In genomic region chr16:56265746-56266145, GRCh38 we compare ENCODE assay signal across 15 cellular contexts.
DNase-seq lines count a peak whose midpoint lies in the region; ATAC-seq and TF ChIP-seq lines count a peak whose summit lies in the region.
"Had no signal": no experiment of that assay in that cellular context is flagged by ENCODE, and none has a peak within 500 bp of the region (broad histone marks: within the 10 kb centered on the region; RNA-seq: fewer than 3 reads in every experiment).

No MANE protein-coding gene starts in this region.

- ATAC-seq in T-cell (replicated peaks in 1 of 4): no peak
- no peak for ATAC-seq in HG03520 (IDR thresholded peaks at IDR 0.05; ENCODE audit: unreplicated experiment)

- H3K27ac Mint-ChIP-seq in T-helper 1 cell treated with Interleukin-12 subunit alpha and Interleukin-12 subunit beta and Interleukin-4 antibody, amounts not matched to agents 30 μg/mL and 1 μg/mL, for 36 hours: peak overlapping the region; percentile 20
- peak overlapping the region; percentile 40 to 66 for H3K27ac Mint-ChIP-seq in T-cell
- H3K27ac Mint-ChIP-seq in glutamatergic neuron (ENCODE audit: unreplicated experiment): peak overlapping the region; percentile 57
- no peak overlapping the region for H3K27ac Mint-ChIP-seq in activated T-helper 1 cell treated with anti-CD3 and anti-CD28 coated beads, Interleukin-12 subunit alpha, Interleukin-12 subunit beta, Interleukin-2, Interleukin-4 antibody, amounts not matched to agents 30 ng/mL and 10 ng/mL and 1 ng/mL, durations not matched to agents 14 hours and 24 hours and 36 hours

- TF ChIP-seq CTCF in glutamatergic neuron (IDR thresholded peaks at IDR 0.05; ENCODE audit: partially characterized antibody, unreplicated experiment): no peak

- H3K4me1 Mint-ChIP-seq in T-helper 1 cell treated with Interleukin-12 subunit alpha and Interleukin-12 subunit beta and Interleukin-4 antibody, amounts not matched to agents 30 μg/mL and 1 μg/mL, for 36 hours (ENCODE audit: low read depth): peaks cover 29% of the 10 kb centered on the region
- peaks cover 25 to 44% (median 37%) of the 10 kb centered on the region in 3 donors for H3K4me1 Mint-ChIP-seq in T-cell
- peaks cover 68% of the 10 kb centered on the region for H3K4me1 Mint-ChIP-seq in glutamatergic neuron (ENCODE audit: low read depth, unreplicated experiment)
- peaks cover 26% of the 10 kb centered on the region for H3K4me1 Mint-ChIP-seq in activated T-helper 1 cell treated with anti-CD3 and anti-CD28 coated beads, Interleukin-12 subunit alpha, Interleukin-12 subunit beta, Interleukin-2, Interleukin-4 antibody, amounts not matched to agents 30 ng/mL and 10 ng/mL and 1 ng/mL, durations not matched to agents 14 hours and 24 hours and 36 hours (ENCODE audit: low read depth)

- POLR2A ChIA-PET in T-cell (lab: Charles Lee): no interaction called here

- H3K27ac ChIP-seq in stomach smooth muscle (ENCODE audit: low read length): peak overlapping the region; percentile 99
- H3K27ac ChIP-seq: 22Rv1, RWPE1 had no signal

- CTCF ChIA-PET in T-cell (lab: Charles Lee): no interaction called here

- no peaks in the 10 kb centered on the region for H3K27me3 ChIP-seq in stomach smooth muscle (ENCODE audit: control insufficient read depth in 1 of 2, insufficient read depth in 2 of 2, low read length in 2 of 2)

- H3K4me1 ChIP-seq in stomach smooth muscle (ENCODE audit: control insufficient read depth, insufficient read depth, low read length): peaks cover 86% of the 10 kb centered on the region

- no peak overlapping the region for H3K4me3 Mint-ChIP-seq in T-helper 1 cell treated with Interleukin-12 subunit alpha and Interleukin-12 subunit beta and Interleukin-4 antibody, amounts not matched to agents 30 μg/mL and 1 μg/mL, for 36 hours
- H3K4me3 Mint-ChIP-seq in T-cell (no peak overlapping the region), glutamatergic neuron (ENCODE audit: unreplicated experiment) (no peak overlapping the region)
- no peak overlapping the region for H3K4me3 Mint-ChIP-seq in activated T-helper 1 cell treated with anti-CD3 and anti-CD28 coated beads, Interleukin-12 subunit alpha, Interleukin-12 subunit beta, Interleukin-2, Interleukin-4 antibody, amounts not matched to agents 30 ng/mL and 10 ng/mL and 1 ng/mL, durations not matched to agents 14 hours and 24 hours and 36 hours

- DNase-seq in T-helper 1 cell (no peak), T-cell (no peak), glutamatergic neuron (no peak), DMS53 treated with DMSO at 0.1 percent for 48 hours (lab: John Stamatoyannopoulos, UW; ENCODE audit: unreplicated experiment) (no peak)
- no peak for DNase-seq in activated T-helper 1 cell treated with anti-CD3 and anti-CD28 coated beads, Interleukin-12 subunit alpha, Interleukin-12 subunit beta, Interleukin-2, Interleukin-4 antibody, amounts not matched to agents 30 ng/mL and 10 ng/mL and 1 ng/mL, durations not matched to agents 14 hours and 24 hours and 36 hours (ENCODE audit: low spot score)
- DNase-seq: COR-L47, HCEC 1CT, NCI-H1436 treated with DMSO at 0.1 percent for 48 hours, NCI-H226, NCI-H69 had no signal

- H3K27me3 Mint-ChIP-seq in T-helper 1 cell treated with Interleukin-12 subunit alpha and Interleukin-12 subunit beta and Interleukin-4 antibody, amounts not matched to agents 30 μg/mL and 1 μg/mL, for 36 hours (ENCODE audit: low read depth): peaks cover 27% of the 10 kb centered on the region
- peaks cover 0 to 4% of the 10 kb centered on the region in 2 donors for H3K27me3 Mint-ChIP-seq in T-cell
- H3K27me3 Mint-ChIP-seq in glutamatergic neuron (ENCODE audit: unreplicated experiment): peaks cover 15% of the 10 kb centered on the region
- peaks cover 16% of the 10 kb centered on the region for H3K27me3 Mint-ChIP-seq in activated T-helper 1 cell treated with anti-CD3 and anti-CD28 coated beads, Interleukin-12 subunit alpha, Interleukin-12 subunit beta, Interleukin-2, Interleukin-4 antibody, amounts not matched to agents 30 ng/mL and 10 ng/mL and 1 ng/mL, durations not matched to agents 14 hours and 24 hours and 36 hours (ENCODE audit: insufficient read depth)

- H3K9me3 Mint-ChIP-seq in T-helper 1 cell treated with Interleukin-12 subunit alpha and Interleukin-12 subunit beta and Interleukin-4 antibody, amounts not matched to agents 30 μg/mL and 1 μg/mL, for 36 hours: no peaks in the 10 kb centered on the region
- no peaks in the 10 kb centered on the region for H3K9me3 Mint-ChIP-seq in T-cell
- peaks cover 20% of the 10 kb centered on the region for H3K9me3 Mint-ChIP-seq in glutamatergic neuron (ENCODE audit: unreplicated experiment)
- H3K9me3 Mint-ChIP-seq in activated T-helper 1 cell treated with anti-CD3 and anti-CD28 coated beads, Interleukin-12 subunit alpha, Interleukin-12 subunit beta, Interleukin-2, Interleukin-4 antibody, amounts not matched to agents 30 ng/mL and 10 ng/mL and 1 ng/mL, durations not matched to agents 14 hours and 24 hours and 36 hours: no peaks in the 10 kb centered on the region

- no peaks in the 10 kb centered on the region for H3K9me3 ChIP-seq in stomach smooth muscle (ENCODE audit: control insufficient read depth in 2 of 2, low read length in 2 of 2)

- H3K36me3 ChIP-seq in stomach smooth muscle (ENCODE audit: control insufficient read depth in 2 of 2, insufficient read depth in 2 of 2, low read length in 2 of 2): peaks cover 0 to 3% of the 10 kb centered on the region in 2 donors

- H3K9ac ChIP-seq in stomach smooth muscle (ENCODE audit: low read length in 2 of 2): no peak overlapping the region

- H3K4me3 ChIP-seq in stomach smooth muscle (ENCODE audit: low read length in 2 of 2): no peak overlapping the region

- intact Hi-C loops in activated T-helper 1 cell treated with anti-CD3 and anti-CD28 coated beads, Interleukin-12 subunit alpha, Interleukin-12 subunit beta, Interleukin-2, Interleukin-4 antibody, amounts not matched to agents 30 ng/mL and 10 ng/mL and 1 ng/mL, durations not matched to agents 14 hours and 24 hours and 36 hours (cut with micrococcal nuclease): no loop called here

- H3K36me3 Mint-ChIP-seq in T-helper 1 cell treated with Interleukin-12 subunit alpha and Interleukin-12 subunit beta and Interleukin-4 antibody, amounts not matched to agents 30 μg/mL and 1 μg/mL, for 36 hours (ENCODE audit: low read depth): no peaks in the 10 kb centered on the region
- H3K36me3 Mint-ChIP-seq in T-cell: peaks cover 6% of the 10 kb centered on the region
- H3K36me3 Mint-ChIP-seq in glutamatergic neuron (ENCODE audit: unreplicated experiment): no peaks in the 10 kb centered on the region
- peaks cover 1% of the 10 kb centered on the region for H3K36me3 Mint-ChIP-seq in activated T-helper 1 cell treated with anti-CD3 and anti-CD28 coated beads, Interleukin-12 subunit alpha, Interleukin-12 subunit beta, Interleukin-2, Interleukin-4 antibody, amounts not matched to agents 30 ng/mL and 10 ng/mL and 1 ng/mL, durations not matched to agents 14 hours and 24 hours and 36 hours (ENCODE audit: low read depth)
